In the genomic region with DNA sequence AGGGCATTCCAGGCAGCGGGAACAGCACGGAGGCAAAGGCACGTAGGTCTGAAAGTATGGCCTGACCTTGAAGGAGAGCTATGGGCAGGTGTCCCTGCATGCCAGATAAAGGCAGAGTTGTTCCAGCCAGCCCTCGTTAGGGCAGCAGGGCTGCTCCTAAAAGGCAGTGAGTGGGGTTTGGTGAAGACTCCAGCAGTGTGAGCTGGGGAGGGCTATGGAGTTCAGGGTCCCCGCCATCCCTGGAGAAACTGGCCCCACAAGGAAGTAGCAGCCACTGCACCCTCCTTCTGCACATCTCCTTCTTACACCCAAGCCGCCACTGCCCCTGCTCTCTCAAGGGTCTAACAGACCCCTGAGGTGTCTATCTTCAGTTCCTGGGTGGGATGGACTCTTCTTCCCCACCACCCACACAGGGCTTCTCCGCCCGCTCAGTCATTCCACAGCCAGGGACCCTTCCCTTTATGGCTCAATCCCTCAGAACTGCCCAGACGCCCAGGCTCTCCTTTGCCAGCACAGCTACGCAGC, we compare ENCODE assay signal across 8 cellular contexts. TPM values are rescaled to one million over a fixed set of nuclear protein-coding genes. Genes with fewer than 3 reads are reported as not detected.
A peak's percentile ranks its signal among the peaks of the same experiment; 100 is the strongest.
DNase-seq lines count a peak whose midpoint lies in the region; ATAC-seq and TF ChIP-seq lines count a peak whose summit lies in the region.

No MANE protein-coding gene starts in this region.

- H2AFZ ChIP-seq in ACC112 (ENCODE audit: low read length, unreplicated experiment) = no peak overlapping the region

- H3K4me3 ChIP-seq in ACC112 (ENCODE audit: low read depth, low read length) (peak overlapping the region; percentile 78), choroid plexus epithelial cell (ENCODE audit: low read depth, low read length) (peak overlapping the region; percentile 74), muscle layer of duodenum (ENCODE audit: low read depth in 1 of 2, low read length in 2 of 2) (peak overlapping the region; percentile 68 to 88)
- peak overlapping the region; percentile 76 for H3K4me3 ChIP-seq in Jurkat, Clone E6-1 (ENCODE audit: low read length)

- H3K4me1 ChIP-seq in ACC112 (ENCODE audit: control insufficient read depth, insufficient read depth, low read length, unreplicated experiment) = peaks cover 55% of the 10 kb centered on the region
- H3K4me1 ChIP-seq in muscle layer of duodenum (ENCODE audit: control insufficient read depth in 1 of 2, insufficient read depth in 2 of 2, low read length in 2 of 2) = peaks cover 34 to 74% of the 10 kb centered on the region in 2 donors

- no peak for ATAC-seq in GM18868 (IDR thresholded peaks at IDR 0.05; ENCODE audit: unreplicated experiment)
- ATAC-seq in GM18907 (IDR thresholded peaks at IDR 0.05; ENCODE audit: unreplicated experiment) = no peak

- no peaks in the 10 kb centered on the region for H3K36me3 ChIP-seq in ACC112 (ENCODE audit: insufficient read depth, low read length)
- H3K36me3 ChIP-seq in muscle layer of duodenum (ENCODE audit: control insufficient read depth in 1 of 2, insufficient read depth in 2 of 2, low read length in 2 of 2) = peaks cover 0 to 5% of the 10 kb centered on the region in 2 donors

- H3K27me3 ChIP-seq in ACC112 (ENCODE audit: insufficient read depth, low read length) = no peaks in the 10 kb centered on the region
- no peaks in the 10 kb centered on the region for H3K27me3 ChIP-seq in muscle layer of duodenum (ENCODE audit: low read depth, low read length)

- peak overlapping the region; percentile 66 for H3K27ac ChIP-seq in ACC112 (ENCODE audit: low read depth, low read length)
- peak overlapping the region; percentile 93 for H3K27ac ChIP-seq in muscle layer of duodenum (ENCODE audit: low read length)

- no peak for TF ChIP-seq CTCF in choroid plexus epithelial cell (conservative IDR thresholded peaks at IDR 0.05; ENCODE audit: low read depth, low read length)

- DNase-seq in Jurkat, Clone E6-1 (ENCODE audit: low read depth, low spot score) = no peak
- DNase-seq in choroid plexus epithelial cell (ENCODE audit: low read depth) (no peak), T-helper 9 cell (no peak), AG08396 (ENCODE audit: low spot score) (no peak)

- no peaks in the 10 kb centered on the region for H3K9me3 ChIP-seq in muscle layer of duodenum (ENCODE audit: control insufficient read depth in 1 of 2, low read length in 2 of 2)

- peaks cover 35% of the 10 kb centered on the region for H3K79me2 ChIP-seq in ACC112 (ENCODE audit: control insufficient read depth, insufficient read depth, low read length, unreplicated experiment)

RNA-seq across cellular contexts. Expression of a gene that starts 1.4 kb away (rescaled TPM):
- 45.2 TPM for polyA plus RNA-seq in Jurkat, Clone E6-1 (2012; ENCODE audit: insufficient read depth, insufficient read length)

RNA-seq across cellular contexts. Expression of a gene that starts 56.8 kb away (rescaled TPM):
- not detected for polyA plus RNA-seq in Jurkat, Clone E6-1 (2012; ENCODE audit: insufficient read depth, insufficient read length)
